12 cellular contexts compared by ENCODE assay signal in genomic region chr11:67691149-67691548, GRCh38. TPM values are rescaled to one million over a fixed set of nuclear protein-coding genes. Genes with fewer than 3 reads are reported as not detected.
A peak's percentile ranks its signal among the peaks of the same experiment; 100 is the strongest.
DNase-seq lines count a peak whose midpoint lies in the region; ATAC-seq and TF ChIP-seq lines count a peak whose summit lies in the region.
"Had no signal": no experiment of that assay in that cellular context is flagged by ENCODE, and none has a peak within 500 bp of the region (broad histone marks: within the 10 kb centered on the region; RNA-seq: fewer than 3 reads in every experiment).

No MANE protein-coding gene starts in this region.

- ATAC-seq in GM21717 (IDR thresholded peaks at IDR 0.05; ENCODE audit: unreplicated experiment) (no peak), GM21576 (IDR thresholded peaks at IDR 0.05; ENCODE audit: unreplicated experiment) (no peak)
- ATAC-seq: lower lobe of right lung, psoas muscle had no signal

- H3K27ac Mint-ChIP-seq in Calu3 (ENCODE audit: unreplicated experiment) = no peak overlapping the region

- H3K4me3 Mint-ChIP-seq in Calu3 (ENCODE audit: low read depth, unreplicated experiment) = no peak overlapping the region

- CTCF ChIA-PET in Calu3 (lab: Charles Lee) = interaction anchor here (0.6 to 1.7 kb wide), 5 partner anchors 23 to 101 kb away, joined by 3 to 6 read pairs (median 4); no protein-coding TSS in a partner anchor

- no peaks in the 10 kb centered on the region for H3K9me3 Mint-ChIP-seq in Calu3 (ENCODE audit: low read depth, unreplicated experiment)

- BruUV-seq in Calu3 (replicated peaks; lab: Mats Ljungman, UMichigan) = no TSS peak

- no peaks in the 10 kb centered on the region for H3K4me1 ChIP-seq in adipocyte (ENCODE audit: control insufficient read depth, insufficient read depth, low read length)
- H3K4me1 ChIP-seq: lower lobe of right lung, psoas muscle, transverse colon had no signal

- TF ChIP-seq CTCF in Calu3 (IDR thresholded peaks at IDR 0.05; ENCODE audit: unreplicated experiment) (peak; percentile 15), kidney epithelial cell (IDR thresholded peaks at IDR 0.05; ENCODE audit: insufficient read depth, low read length, poor library complexity, severe bottlenecking) (peak; percentile 14)

- H3K36me3 Mint-ChIP-seq in Calu3 (ENCODE audit: insufficient read depth, unreplicated experiment) = no peaks in the 10 kb centered on the region

- H3K36me3 ChIP-seq in adipocyte (ENCODE audit: control insufficient read depth, insufficient read depth, low read length, severe bottlenecking) (no peaks in the 10 kb centered on the region), kidney epithelial cell (ENCODE audit: control insufficient read depth, insufficient read depth, low read length) (no peaks in the 10 kb centered on the region)
- H3K36me3 ChIP-seq: lower lobe of right lung, transverse colon had no signal

- no peak for DNase-seq in Calu3
- peak; percentile 10 for DNase-seq in HCEC 1CT
- peak; percentile 4 for DNase-seq in adipocyte (ENCODE audit: low read depth)
- DNase-seq in kidney epithelial cell (ENCODE audit: low read depth) = no peak
- DNase-seq in activated CD4-positive, alpha-beta T cell treated with anti-CD3 and anti-CD28 coated beads, Interleukin-2, amount 50 U/mL, for 1 hour = no peak
- DNase-seq: activated CD8-positive, alpha-beta memory T cell treated with anti-CD3 and anti-CD28 coated beads, Interleukin-2, amount 50 U/mL, for 4 hours; lower lobe of right lung; psoas muscle; transverse colon had no signal

- peaks cover 3% of the 10 kb centered on the region for H3K9me3 ChIP-seq in adipocyte (ENCODE audit: control insufficient read depth, low read length)
- H3K9me3 ChIP-seq: lower lobe of right lung, psoas muscle, transverse colon had no signal

- H3K27me3 Mint-ChIP-seq in Calu3 (ENCODE audit: unreplicated experiment) = no peaks in the 10 kb centered on the region

- intact Hi-C loops in Calu3 (cut with micrococcal nuclease; ENCODE audit: unreplicated experiment) = loop anchor here (1.0 kb wide), 1 partner anchor 26 kb away; no protein-coding TSS in a partner anchor

- H3K4me1 Mint-ChIP-seq in Calu3 (ENCODE audit: low read depth, unreplicated experiment) = no peaks in the 10 kb centered on the region

- no peak overlapping the region for H3K9ac ChIP-seq in adipocyte (ENCODE audit: low read length)

- H3K27me3 ChIP-seq in adipocyte (replicated peaks; ENCODE audit: control insufficient read depth, insufficient read depth, low read length) = peaks cover 39% of the 10 kb centered on the region
- peaks cover 2% of the 10 kb centered on the region for H3K27me3 ChIP-seq in kidney epithelial cell (ENCODE audit: control insufficient read depth, insufficient read depth, low read length)

- H3K4me3 ChIP-seq in adipocyte (ENCODE audit: low read length) (no peak overlapping the region), kidney epithelial cell (ENCODE audit: low read depth, low read length) (no peak overlapping the region)
- H3K4me3 ChIP-seq: lower lobe of right lung, psoas muscle, transverse colon had no signal

RNA-seq across cellular contexts. Expression of gene ALDH3B2, which starts 16.7 kb away (rescaled TPM):
- 2.4 and 2.9 TPM in 2 replicates for total RNA-seq in Calu3 (2022)
- total RNA-seq in kidney epithelial cell = 0.07 and 0.13 TPM in 2 replicates
- total RNA-seq: HT1080, psoas muscle had no signal

RNA-seq across cellular contexts. Expression of gene ACY3, which starts 40.6 kb away (rescaled TPM):
- 0.83 and 2.0 TPM in 2 replicates for total RNA-seq in Calu3 (2022)
- total RNA-seq in kidney epithelial cell = 0.21 TPM in 1 of 2 replicates, not detected in the other
- total RNA-seq: HT1080, lower lobe of right lung, psoas muscle had no signal

RNA-seq across cellular contexts. Expression of gene TBX10, which starts 51.6 kb away (rescaled TPM):
- not detected in 2 replicates for total RNA-seq in Calu3 (2022)
- not detected in 2 replicates for total RNA-seq in kidney epithelial cell
- total RNA-seq: HT1080, lower lobe of right lung, psoas muscle had no signal

Comparison
In these comparisons a context has a peak if more than half of its experiments do, and no peak if none do; other contexts are left out.
1. DNase-seq: peak in HCEC 1CT (single experiment) and adipocyte (single experiment); none in Calu3 (single experiment), kidney epithelial cell (single experiment) and activated CD4-positive, alpha-beta T cell treated with anti-CD3 and anti-CD28 coated beads, Interleukin-2, amount 50 U/mL, for 1 hour (single experiment).